21 cellular contexts compared by ENCODE assay signal in genomic region chr17:42844761-42845555, GRCh38. TPM values are rescaled to one million over a fixed set of nuclear protein-coding genes. Genes with fewer than 3 reads are reported as not detected.
DNase-seq lines count a peak whose midpoint lies in the region; ATAC-seq and TF ChIP-seq lines count a peak whose summit lies in the region.
"Had no signal": no experiment of that assay in that cellular context is flagged by ENCODE, and none has a peak within 500 bp of the region (broad histone marks: within the 10 kb centered on the region; RNA-seq: fewer than 3 reads in every experiment).

No MANE protein-coding gene starts in this region.

- peak overlapping the region; percentile 57 for H3K27ac Mint-ChIP-seq in nephron progenitor cell

- no peak overlapping the region for H3K4me3 Mint-ChIP-seq in nephron progenitor cell

- H3K4me3 ChIP-seq in HCT116 (replicated peaks in 1 of 2; ENCODE audit: low read depth in 1 of 2, low read length in 2 of 2) = no peak overlapping the region
- H3K4me3 ChIP-seq in adipocyte (ENCODE audit: low read length) = peak overlapping the region; percentile 27
- H3K4me3 ChIP-seq in subcutaneous abdominal adipose tissue (ENCODE audit: low read depth in 1 of 5, low read length in 5 of 5) = no peak overlapping the region
- no peak overlapping the region for H3K4me3 ChIP-seq in right atrium auricular region
- H3K4me3 ChIP-seq: GM23248, SK-N-MC had no signal

- no peak for TF ChIP-seq CTCF in HCT116 (IDR thresholded peaks at IDR 0.05 in 2 of 3, conservative IDR thresholded peaks at IDR 0.05 in 1 of 3; ENCODE audit: borderline replicate concordance in 1 of 3, insufficient read depth in 1 of 3, low read depth in 2 of 3, low read length in 2 of 3)
- no peak for TF ChIP-seq CTCF in nephron progenitor cell (IDR thresholded peaks at IDR 0.05)
- no peak for TF ChIP-seq CTCF in right atrium auricular region (IDR thresholded peaks at IDR 0.05)

- no peak overlapping the region for H3K4me2 ChIP-seq in HCT116 (ENCODE audit: low read length)

- no peak for TF ChIP-seq POLR2A in HCT116 (IDR thresholded peaks at IDR 0.05; ENCODE audit: borderline replicate concordance, extremely low read depth, insufficient read depth, insufficient read length)

- CTCF ChIA-PET in HCT116 (lab: Charles Lee) = no interaction called here

- no peak for DNase-seq in HCT116 (ENCODE audit: low read depth, low spot score)
- no peak for DNase-seq in adipocyte (ENCODE audit: low read depth)
- DNase-seq in nephron progenitor cell = no peak
- DNase-seq in GM19238 (ENCODE audit: insufficient read length, low spot score) = no peak
- DNase-seq in right atrium auricular region (ENCODE audit: low spot score) = no peak
- DNase-seq in 8988T = no peak
- DNase-seq: DMS 273 treated with DMSO at 0.1 percent for 48 hours, DND-41, GM23248, HCEC 1CT, KBM-7, NCI-H1417, NCI-H187, NCI-H2107, NCI-H510A, NCI-H774, OCI-M1, SHP77 had no signal

- intact Hi-C loops in HCT116 (cut with micrococcal nuclease) = no loop called here

- no peaks in the 10 kb centered on the region for H3K9me3 Mint-ChIP-seq in nephron progenitor cell

- H4K20me1 ChIP-seq in HCT116 (ENCODE audit: insufficient read depth) = peaks cover 3% of the 10 kb centered on the region; the same call in 1 of the 2 replicates

- TF ChIP-seq RAD21 in HCT116 (IDR thresholded peaks at IDR 0.05; ENCODE audit: low read depth) = no peak

- no peak overlapping the region for H3K27ac ChIP-seq in HCT116 (ENCODE audit: low read depth, low read length)
- H3K27ac ChIP-seq in subcutaneous abdominal adipose tissue (ENCODE audit: low read depth, low read length) = peak overlapping the region; percentile 90
- no peak overlapping the region for H3K27ac ChIP-seq in right atrium auricular region
- H3K27ac ChIP-seq: GM23248, SK-N-MC had no signal

- H3K27me3 Mint-ChIP-seq in nephron progenitor cell (ENCODE audit: low read depth, poor library complexity) = no peaks in the 10 kb centered on the region

- H3K36me3 ChIP-seq in HCT116 (ENCODE audit: control insufficient read depth in 1 of 2, insufficient read depth in 2 of 2, low read length in 2 of 2) (peaks cover 40 to 54% of the 10 kb centered on the region in 2 experiments), adipocyte (ENCODE audit: control insufficient read depth, insufficient read depth, low read length, severe bottlenecking) (peaks cover 53% of the 10 kb centered on the region), subcutaneous abdominal adipose tissue (ENCODE audit: control insufficient read depth in 5 of 5, insufficient read depth in 5 of 5, low read length in 5 of 5) (peaks cover 10 to 58% (median 44%) of the 10 kb centered on the region in 5 donors), right atrium auricular region (peaks cover 53% of the 10 kb centered on the region)

- POLR2A ChIA-PET in HCT116 (lab: Charles Lee) = interaction anchor here (1.6 kb wide), 1 partner anchor 21 kb away, joined by 4 read pairs; the partner anchor contains the start of gene BECN1

- H3K9ac ChIP-seq in HCT116 (ENCODE audit: low read length) = no peak overlapping the region
- H3K9ac ChIP-seq in adipocyte (ENCODE audit: low read length) = peak overlapping the region; percentile 84
- H3K9ac ChIP-seq in subcutaneous abdominal adipose tissue (ENCODE audit: low read length in 5 of 5) = peak overlapping the region in 4 of 5 donors; percentile 54 to 77 (median 58)
- H3K9ac ChIP-seq: GM23248 had no signal

- no peak for ATAC-seq in HCT116

- no peak overlapping the region for H2AFZ ChIP-seq in HCT116 (ENCODE audit: low read depth, low read length, poor library complexity, severe bottlenecking)
- H2AFZ ChIP-seq: GM23248 had no signal

- no TSS peak for BruUV-seq in HCT116 (replicated peaks; lab: Mats Ljungman, UMichigan)

- peaks cover 4% of the 10 kb centered on the region; the same call in 1 of the 2 replicates for H3K79me2 ChIP-seq in HCT116 (ENCODE audit: insufficient read depth, low read length)

- H3K4me1 Mint-ChIP-seq in nephron progenitor cell = peaks cover 9% of the 10 kb centered on the region

- H3K36me3 Mint-ChIP-seq in nephron progenitor cell (ENCODE audit: low read depth) = peaks cover 21% of the 10 kb centered on the region

- RAD21 ChIA-PET in HCT116 (lab: Charles Lee; ENCODE audit: low non-redundant PET in 1 of 2, low total read pairs in 2 of 2, uncharacterized antibody in 2 of 2, unreplicated experiment in 2 of 2) = no interaction called here

- H3K4me1 ChIP-seq in HCT116 (ENCODE audit: control insufficient read depth in 1 of 2, insufficient read depth in 2 of 2, low read length in 2 of 2) (no peaks in the 10 kb centered on the region), adipocyte (ENCODE audit: control insufficient read depth, insufficient read depth, low read length) (peaks cover 76% of the 10 kb centered on the region), subcutaneous abdominal adipose tissue (ENCODE audit: control insufficient read depth in 5 of 5, insufficient read depth in 5 of 5, low read length in 5 of 5) (peaks cover 19 to 66% (median 56%) of the 10 kb centered on the region in 5 donors), right atrium auricular region (peaks cover 0 to 17% of the 10 kb centered on the region in 2 donors)

- H3K9me2 ChIP-seq in HCT116 (ENCODE audit: insufficient read depth) = no peaks in the 10 kb centered on the region

- H3K9me3 ChIP-seq in HCT116 (ENCODE audit: control insufficient read depth in 1 of 2, insufficient read depth in 1 of 2, low read depth in 1 of 2, low read length in 2 of 2) (no peaks in the 10 kb centered on the region), adipocyte (ENCODE audit: control insufficient read depth, low read length) (no peaks in the 10 kb centered on the region), subcutaneous abdominal adipose tissue (ENCODE audit: control insufficient read depth in 5 of 5, low read length in 5 of 5) (no peaks in the 10 kb centered on the region), right atrium auricular region (no peaks in the 10 kb centered on the region)

- H3K27me3 ChIP-seq in HCT116 (ENCODE audit: insufficient read depth, low read length) = no peaks in the 10 kb centered on the region
- H3K27me3 ChIP-seq in adipocyte (replicated peaks; ENCODE audit: control insufficient read depth, insufficient read depth, low read length) = no peaks in the 10 kb centered on the region
- H3K27me3 ChIP-seq in subcutaneous abdominal adipose tissue (ENCODE audit: control insufficient read depth in 5 of 5, insufficient read depth in 4 of 5, low read length in 5 of 5) = no peaks in the 10 kb centered on the region
- H3K27me3 ChIP-seq in right atrium auricular region = no peaks in the 10 kb centered on the region

TF ChIP-seq in HCT116, 20 proteins besides CTCF, POLR2A, EP300 and RAD21:
- TF ChIP-seq POLR2AphosphoS5 (IDR thresholded peaks at IDR 0.05; ENCODE audit: low read depth, low read length) = 0 out of 2 replicates have a peak, but pooled peaks have one; percentile 17
- no peak for TF ChIP-seq ZNF274 (IDR thresholded peaks at IDR 0.05; ENCODE audit: low read depth, low read length)

RNA-seq across cellular contexts. Expression of gene AOC2, which starts 0.6 kb away (rescaled TPM):
- 8.0 TPM for total RNA-seq in HCT116 (2021; ENCODE audit: unreplicated experiment)
- 4.6 and 5.6 TPM in 2 replicates for polyA plus RNA-seq in HCT116 (2012)
- under 1 TPM in 1 of 2 donors, not detected in 1; 0.55 TPM for total RNA-seq in right atrium auricular region
- total RNA-seq: G401 had no signal

RNA-seq across cellular contexts. Expression of gene AOC3, which starts 6.0 kb away (rescaled TPM):
- 5.9 TPM for total RNA-seq in HCT116 (2021; ENCODE audit: unreplicated experiment)
- 2.1 and 2.5 TPM in 2 replicates for polyA plus RNA-seq in HCT116 (2012)
- 10 to 100 TPM in 1 of 2 donors, 1 to 10 TPM in 1; 7.8 to 10.3 TPM for total RNA-seq in right atrium auricular region
- total RNA-seq: GM23248 had no signal

RNA-seq across cellular contexts. Expression of gene PSME3, which starts 11.8 kb away (rescaled TPM):
- total RNA-seq in HCT116 (2021; ENCODE audit: unreplicated experiment) (163 TPM), right atrium auricular region (10 to 100 TPM; 63.8 to 66.1 TPM)
- 66.7 and 75.7 TPM in 2 replicates for polyA plus RNA-seq in HCT116 (2012)

RNA-seq across cellular contexts. Expression of gene BECN1, which starts 20.9 kb away (rescaled TPM):
- total RNA-seq in HCT116 (2021; ENCODE audit: unreplicated experiment) = 84.3 TPM
- 71.5 and 73.5 TPM in 2 replicates for polyA plus RNA-seq in HCT116 (2012)
- total RNA-seq in right atrium auricular region = 100 to 1,000 TPM in 1 of 2 donors, 10 to 100 TPM in 1; 67.9 to 105 TPM

RNA-seq across cellular contexts. Expression of gene CNTD1, which starts 46.3 kb away (rescaled TPM):
- total RNA-seq in HCT116 (2021; ENCODE audit: unreplicated experiment) (not detected), right atrium auricular region (under 1 TPM in 1 of 2 donors, not detected in 1; 0.16 TPM)
- polyA plus RNA-seq in HCT116 (2012) = 0.34 and 0.43 TPM in 2 replicates
- total RNA-seq: G401, GM23248 had no signal
